ENCODE assay signal across 2 cellular contexts in genomic region chr16:57477531-57478202, GRCh38.
TF ChIP-seq lines count a peak whose summit lies in the region.

No MANE protein-coding gene starts in this region.

TF ChIP-seq in A549, 52 proteins besides CTCF, POLR2A, EP300 and RAD21:
- TF ChIP-seq RFX5 (IDR thresholded peaks at IDR 0.05): no peak
- no peak for TF ChIP-seq MAZ (IDR thresholded peaks at IDR 0.05; ENCODE audit: borderline replicate concordance, low read depth, low read length)
- no peak for TF ChIP-seq ZFP36 (IDR thresholded peaks at IDR 0.05; ENCODE audit: borderline replicate concordance, partially characterized antibody)
- no peak for TF ChIP-seq HDAC2 (IDR thresholded peaks at IDR 0.05)
- TF ChIP-seq EHF (CRISPR knock-in tag; IDR thresholded peaks at IDR 0.05): no peak
- no peak for TF ChIP-seq MAX (IDR thresholded peaks at IDR 0.05)
- TF ChIP-seq SREBF2 (IDR thresholded peaks at IDR 0.05): no peak
- no peak for TF ChIP-seq ATOH8 (CRISPR knock-in tag; IDR thresholded peaks at IDR 0.05; ENCODE audit: low read depth)
- TF ChIP-seq SMC3 (IDR thresholded peaks at IDR 0.05): no peak
- TF ChIP-seq TP53 (CRISPR knock-in tag; IDR thresholded peaks at IDR 0.05): no peak
- TF ChIP-seq FOXS1 (CRISPR knock-in tag; IDR thresholded peaks at IDR 0.05): no peak
- no peak for TF ChIP-seq HMGXB4 (CRISPR knock-in tag; IDR thresholded peaks at IDR 0.05; ENCODE audit: borderline replicate concordance)
- TF ChIP-seq REST (IDR thresholded peaks at IDR 0.05): no peak
- no peak for TF ChIP-seq ESRRA (IDR thresholded peaks at IDR 0.05; ENCODE audit: borderline replicate concordance, low read length)
- TF ChIP-seq USF2 (IDR thresholded peaks at IDR 0.05): no peak
- TF ChIP-seq JUN (IDR thresholded peaks at IDR 0.05): no peak
- no peak for TF ChIP-seq FOSL2 (IDR thresholded peaks at IDR 0.05)
- no peak for TF ChIP-seq FOSL2 (CRISPR knock-in tag; IDR thresholded peaks at IDR 0.05)
- TF ChIP-seq HOXB5 (CRISPR knock-in tag; IDR thresholded peaks at IDR 0.05): no peak

TF ChIP-seq in WTC11, 78 proteins besides CTCF, POLR2A, EP300 and RAD21:
- TF ChIP-seq ETV6 (CRISPR knock-in tag; IDR thresholded peaks at IDR 0.05) (no peak), ERG (CRISPR knock-in tag; IDR thresholded peaks at IDR 0.05) (no peak), PREB (CRISPR knock-in tag; IDR thresholded peaks at IDR 0.05; ENCODE audit: borderline replicate concordance) (no peak), MAX (CRISPR knock-in tag; IDR thresholded peaks at IDR 0.05) (no peak), NFATC4 (CRISPR knock-in tag; IDR thresholded peaks at IDR 0.05) (no peak), NR3C1 (CRISPR knock-in tag; conservative IDR thresholded peaks at IDR 0.05; ENCODE audit: low read depth) (no peak), ZNF671 (CRISPR knock-in tag; IDR thresholded peaks at IDR 0.05) (no peak), ZBTB43 (CRISPR knock-in tag; IDR thresholded peaks at IDR 0.05) (no peak), ELF4 (CRISPR knock-in tag; IDR thresholded peaks at IDR 0.05; ENCODE audit: low read depth) (no peak), GABPB1 (CRISPR knock-in tag; IDR thresholded peaks at IDR 0.05) (no peak), PRRX2 (CRISPR knock-in tag; IDR thresholded peaks at IDR 0.05) (no peak), EMX1 (CRISPR knock-in tag; IDR thresholded peaks at IDR 0.05) (no peak), ZNF425 (CRISPR knock-in tag; conservative IDR thresholded peaks at IDR 0.05) (no peak), PRDM15 (CRISPR knock-in tag; IDR thresholded peaks at IDR 0.05) (no peak), ZBTB21 (CRISPR knock-in tag; IDR thresholded peaks at IDR 0.05; ENCODE audit: borderline replicate concordance) (no peak), SMAD3 (CRISPR knock-in tag; IDR thresholded peaks at IDR 0.05; ENCODE audit: borderline replicate concordance) (no peak), HMGA2 (CRISPR knock-in tag; IDR thresholded peaks at IDR 0.05) (no peak)
